26 cellular contexts compared by ENCODE assay signal in the genomic region with DNA sequence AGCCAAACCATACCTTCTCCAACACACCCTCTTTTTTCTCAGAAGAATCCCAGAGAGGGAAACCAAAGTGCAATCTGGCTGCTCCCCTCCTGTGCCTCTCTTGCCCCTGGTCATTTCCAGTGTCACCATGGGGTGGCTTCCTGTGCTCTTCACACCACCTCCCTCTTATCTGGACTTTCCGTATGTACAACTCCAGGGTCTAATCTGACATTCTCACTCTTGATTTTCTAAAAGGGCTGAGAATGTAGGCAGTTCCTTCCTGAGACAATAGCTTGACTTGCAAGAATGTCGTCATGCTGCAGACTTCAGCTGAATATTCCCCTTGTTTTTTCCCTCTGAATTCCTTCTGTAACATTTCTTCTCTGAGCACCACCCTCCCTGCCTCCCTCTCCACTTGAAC.
DNase-seq lines count a peak whose midpoint lies in the region; ATAC-seq, FAIRE-seq and TF ChIP-seq lines count a peak whose summit lies in the region.
"Had no signal": no experiment of that assay in that cellular context is flagged by ENCODE, and none has a peak within 500 bp of the region (broad histone marks: within the 10 kb centered on the region; RNA-seq: fewer than 3 reads in every experiment).

No MANE protein-coding gene starts in this region.

- TF ChIP-seq EP300 in HepG2 (IDR thresholded peaks at IDR 0.05; ENCODE audit: low read depth in 2 of 2, low read length in 2 of 2) (no peak), HepG2 (CRISPR knock-in tag; IDR thresholded peaks at IDR 0.05; ENCODE audit: borderline replicate concordance) (no peak)

- TF ChIP-seq POLR2A in right lobe of liver (IDR thresholded peaks at IDR 0.05): no peak
- TF ChIP-seq POLR2A in HepG2 (IDR thresholded peaks at IDR 0.05; ENCODE audit: insufficient read depth in 1 of 2, low read depth in 2 of 2, low read length in 2 of 2): no peak
- no peak for TF ChIP-seq POLR2A in endothelial cell of umbilical vein (IDR thresholded peaks at IDR 0.05; ENCODE audit: low read depth, low read length)

- POLR2A ChIA-PET in HepG2 (lab: Yijun Ruan, JAX) (no interaction called here), endothelial cell of umbilical vein (lab: Charles Lee) (no interaction called here)

- H3K4me1 ChIP-seq in right lobe of liver (no peaks in the 10 kb centered on the region), HepG2 (ENCODE audit: insufficient read depth, low read length) (no peaks in the 10 kb centered on the region), endothelial cell of umbilical vein (ENCODE audit: control insufficient read depth, extremely low read depth, insufficient read depth, low read length) (peaks cover 10% of the 10 kb centered on the region), SJCRH30 (no peaks in the 10 kb centered on the region)
- H3K4me1 ChIP-seq: BE2C had no signal

- H3K4me1 Mint-ChIP-seq in mesothelial cell of epicardium: peaks cover 31% of the 10 kb centered on the region
- H3K4me1 Mint-ChIP-seq: CD14-positive monocyte; CD8-positive, alpha-beta memory T cell had no signal

- FAIRE-seq in HepG2 (lab: Jason Lieb, UNC) (no peak), endothelial cell of umbilical vein (lab: Jason Lieb, UNC) (no peak)
- FAIRE-seq: GM12892, K562 had no signal

- peaks cover 15% of the 10 kb centered on the region for H3K36me3 Mint-ChIP-seq in mesothelial cell of epicardium
- H3K36me3 Mint-ChIP-seq: CD14-positive monocyte; CD8-positive, alpha-beta memory T cell had no signal

- H3K27me3 Mint-ChIP-seq in mesothelial cell of epicardium (ENCODE audit: low read depth): no peaks in the 10 kb centered on the region
- H3K27me3 Mint-ChIP-seq: CD8-positive, alpha-beta memory T cell had no signal

- H3K27me3 ChIP-seq in right lobe of liver (no peaks in the 10 kb centered on the region), HepG2 (ENCODE audit: control insufficient read depth in 1 of 2, insufficient read depth in 2 of 2, low read length in 2 of 2) (no peaks in the 10 kb centered on the region), endothelial cell of umbilical vein (ENCODE audit: control insufficient read depth in 2 of 2, insufficient read depth in 2 of 2, low read length in 2 of 2) (no peaks in the 10 kb centered on the region), SJCRH30 (no peaks in the 10 kb centered on the region)
- H3K27me3 ChIP-seq: BE2C had no signal

- ATAC-seq in right lobe of liver: peak; percentile 29 to 61 (median 46)
- ATAC-seq in HepG2: no peak
- ATAC-seq in HG03571 (IDR thresholded peaks at IDR 0.05; ENCODE audit: unreplicated experiment): no peak
- ATAC-seq: K562, Panc1 had no signal

- H3K9me1 ChIP-seq in endothelial cell of umbilical vein (replicated peaks; ENCODE audit: control insufficient read depth, extremely low read depth, insufficient read depth, low read length): no peaks in the 10 kb centered on the region

- H3K4me3 ChIP-seq in right lobe of liver (no peak overlapping the region), HepG2 (replicated peaks in 1 of 3; ENCODE audit: insufficient read depth in 1 of 3, low read depth in 2 of 3, low read length in 3 of 3) (no peak overlapping the region), endothelial cell of umbilical vein (replicated peaks in 1 of 3; ENCODE audit: insufficient read depth in 1 of 3, low read depth in 1 of 3, low read length in 3 of 3) (no peak overlapping the region), SJCRH30 (no peak overlapping the region)
- H3K4me3 ChIP-seq: K562 had no signal

- dilution Hi-C loops in endothelial cell of umbilical vein (cut with MboI; ENCODE audit: extremely low pct_ligation_motif_present, low sequenced_read_pairs): no loop called here

- no peaks in the 10 kb centered on the region for H4K20me1 ChIP-seq in HepG2 (ENCODE audit: insufficient read depth, low read length)
- H4K20me1 ChIP-seq in endothelial cell of umbilical vein (replicated peaks; ENCODE audit: control insufficient read depth, extremely low read depth, insufficient read depth, low read length): no peaks in the 10 kb centered on the region

- H3K79me2 ChIP-seq in HepG2 (ENCODE audit: insufficient read depth, low read length) (no peaks in the 10 kb centered on the region), endothelial cell of umbilical vein (ENCODE audit: control insufficient read depth, insufficient read depth, low read length) (no peaks in the 10 kb centered on the region)

- no peaks in the 10 kb centered on the region for H3K9me3 ChIP-seq in right lobe of liver
- peaks cover 5% of the 10 kb centered on the region; the same call in 1 of the 2 replicates for H3K9me3 ChIP-seq in HepG2 (ENCODE audit: low read length)
- no peaks in the 10 kb centered on the region for H3K9me3 ChIP-seq in endothelial cell of umbilical vein (replicated peaks; ENCODE audit: control insufficient read depth, insufficient read depth, low read length)
- H3K9me3 ChIP-seq in SJCRH30 (replicated peaks): no peaks in the 10 kb centered on the region
- H3K9me3 ChIP-seq: BE2C had no signal

- CTCF ChIA-PET in HepG2 (lab: Yijun Ruan, JAX; ENCODE audit: low intra/inter-chr PET ratio, low total read pairs): no interaction called here
- CTCF ChIA-PET in endothelial cell of umbilical vein (lab: Charles Lee): interaction anchor here (1.0 kb wide), 3 partner anchors 9 to 11 kb away, joined by 3 to 4 read pairs (median 3); no protein-coding TSS in a partner anchor

- H3K36me3 ChIP-seq in right lobe of liver (no peaks in the 10 kb centered on the region), HepG2 (replicated peaks in 1 of 2; ENCODE audit: control insufficient read depth in 1 of 2, insufficient read depth in 2 of 2, low read length in 2 of 2) (no peaks in the 10 kb centered on the region), endothelial cell of umbilical vein (ENCODE audit: control insufficient read depth in 2 of 2, extremely low read depth in 1 of 2, insufficient read depth in 2 of 2, low read length in 2 of 2) (no peaks in the 10 kb centered on the region), SJCRH30 (no peaks in the 10 kb centered on the region)
- H3K36me3 ChIP-seq: BE2C had no signal

- H3K4me2 ChIP-seq in HepG2 (ENCODE audit: low read depth, low read length): no peak overlapping the region
- H3K4me2 ChIP-seq in endothelial cell of umbilical vein (ENCODE audit: insufficient read depth, low read length): no peak overlapping the region

- H3K27ac ChIP-seq in right lobe of liver (no peak overlapping the region), HepG2 (ENCODE audit: extremely low read length, insufficient read depth, low read length) (no peak overlapping the region), endothelial cell of umbilical vein (ENCODE audit: insufficient read depth, low read depth, low read length) (no peak overlapping the region), SJCRH30 (no peak overlapping the region)
- H3K27ac ChIP-seq: 22Rv1, RWPE1 had no signal

- intact Hi-C loops in right lobe of liver (cut with DNase I) (no loop called here), HepG2 (cut with micrococcal nuclease; ENCODE audit: unreplicated experiment) (no loop called here), endothelial cell of umbilical vein (cut with micrococcal nuclease) (no loop called here)

- no peak overlapping the region for H3K4me3 Mint-ChIP-seq in mesothelial cell of epicardium
- H3K4me3 Mint-ChIP-seq: CD14-positive monocyte; CD8-positive, alpha-beta memory T cell had no signal

- DNase-seq in right lobe of liver: no peak
- no peak for DNase-seq in HepG2 (ENCODE audit: low spot score)
- DNase-seq in endothelial cell of umbilical vein (ENCODE audit: low read depth, low spot score): peak; percentile 71
- DNase-seq in mesothelial cell of epicardium (ENCODE audit: low spot score in 2 of 2, unreplicated experiment in 2 of 2): no peak
- DNase-seq in NCI-H510A treated with DMSO at 0.1 percent for 48 hours (lab: John Stamatoyannopoulos, UW): no peak
- DNase-seq in SJCRH30: no peak
- DNase-seq: ACHN; BE2C; CD8-positive, alpha-beta memory T cell; DMS 273 treated with DMSO at 0.1 percent for 48 hours; DMS79 treated with DMSO at 0.1 percent for 48 hours; H7; Kasumi-1; NCI-H1105 treated with DMSO at 0.1 percent for 48 hours; NCI-H146; NCI-H1930; NCI-H2107; NCI-H526 treated with DMSO at 0.1 percent for 48 hours; SHP77 had no signal

- H2AFZ ChIP-seq in HepG2 (ENCODE audit: low read length): no peak overlapping the region
- H2AFZ ChIP-seq in endothelial cell of umbilical vein (ENCODE audit: low read depth, low read length): no peak overlapping the region

- WGBS in right lobe of liver (ENCODE audit: insufficient coverage, low coverage, low lambda C conversion rate, missing lambda C conversion rate): 35% methylated on average over 2 of the region's 2 CpGs
- WGBS in HepG2 (ENCODE audit: low lambda C conversion rate): 0% methylated on average over 2 of the region's 2 CpGs

- H3K9ac ChIP-seq in HepG2 (ENCODE audit: insufficient read depth, low read depth, low read length) (no peak overlapping the region), endothelial cell of umbilical vein (replicated peaks; ENCODE audit: extremely low read depth, insufficient read depth, low read length) (no peak overlapping the region)

- TF ChIP-seq CTCF in right lobe of liver (IDR thresholded peaks at IDR 0.05) (no peak), HepG2 (CRISPR knock-in tag; IDR thresholded peaks at IDR 0.05) (no peak), endothelial cell of umbilical vein (IDR thresholded peaks at IDR 0.05; ENCODE audit: extremely low read depth in 1 of 2, insufficient read depth in 1 of 2, low read depth in 1 of 2, low read length in 2 of 2) (no peak), mesothelial cell of epicardium (IDR thresholded peaks at IDR 0.05; ENCODE audit: unreplicated experiment) (no peak)

- no peak for TF ChIP-seq RAD21 in HepG2 (CRISPR knock-in tag; IDR thresholded peaks at IDR 0.05)

- peak overlapping the region; percentile 80 for H3K27ac Mint-ChIP-seq in mesothelial cell of epicardium
- H3K27ac Mint-ChIP-seq: CD14-positive monocyte; CD8-positive, alpha-beta memory T cell had no signal

- H3K9me3 Mint-ChIP-seq in mesothelial cell of epicardium: peaks cover 3% of the 10 kb centered on the region

- BruUV-seq in HepG2 (replicated peaks; lab: Mats Ljungman, UMichigan) (no TSS peak), endothelial cell of umbilical vein (replicated peaks; lab: Mats Ljungman, UMichigan) (no TSS peak)

- in situ Hi-C loops in HepG2 (cut with HindIII; ENCODE audit: extremely low pct_ligation_motif_present, low pct_unique_long_range_greater_than_20kb): no loop called here

TF ChIP-seq in HepG2, 621 proteins besides CTCF, POLR2A, EP300 and RAD21 (continues in another document):
- TF ChIP-seq ZNF383 (CRISPR knock-in tag; IDR thresholded peaks at IDR 0.05; ENCODE audit: borderline replicate concordance): no peak

TF ChIP-seq in endothelial cell of umbilical vein, 7 proteins besides CTCF, POLR2A, EP300 and RAD21 (continues in another document):
- TF ChIP-seq POLR2AphosphoS5 (IDR thresholded peaks at IDR 0.05; ENCODE audit: insufficient read depth, low read depth, low read length) (no peak), GATA2 (IDR thresholded peaks at IDR 0.05; ENCODE audit: insufficient read depth, insufficient read length, low read depth, low read length) (no peak), EZH2 (IDR thresholded peaks at IDR 0.05; ENCODE audit: borderline replicate concordance, low read depth, low read length, severe bottlenecking) (no peak), MAX (IDR thresholded peaks at IDR 0.05; ENCODE audit: insufficient read depth, insufficient read length) (no peak)

Comparison
In these comparisons a context has a peak if more than half of its experiments do, and no peak if none do; other contexts are left out.
1. ATAC-seq: peak in right lobe of liver (4 of 4); none in HepG2 (single experiment) and HG03571 (single experiment).